9 cellular contexts compared by ENCODE assay signal in the genomic region with DNA sequence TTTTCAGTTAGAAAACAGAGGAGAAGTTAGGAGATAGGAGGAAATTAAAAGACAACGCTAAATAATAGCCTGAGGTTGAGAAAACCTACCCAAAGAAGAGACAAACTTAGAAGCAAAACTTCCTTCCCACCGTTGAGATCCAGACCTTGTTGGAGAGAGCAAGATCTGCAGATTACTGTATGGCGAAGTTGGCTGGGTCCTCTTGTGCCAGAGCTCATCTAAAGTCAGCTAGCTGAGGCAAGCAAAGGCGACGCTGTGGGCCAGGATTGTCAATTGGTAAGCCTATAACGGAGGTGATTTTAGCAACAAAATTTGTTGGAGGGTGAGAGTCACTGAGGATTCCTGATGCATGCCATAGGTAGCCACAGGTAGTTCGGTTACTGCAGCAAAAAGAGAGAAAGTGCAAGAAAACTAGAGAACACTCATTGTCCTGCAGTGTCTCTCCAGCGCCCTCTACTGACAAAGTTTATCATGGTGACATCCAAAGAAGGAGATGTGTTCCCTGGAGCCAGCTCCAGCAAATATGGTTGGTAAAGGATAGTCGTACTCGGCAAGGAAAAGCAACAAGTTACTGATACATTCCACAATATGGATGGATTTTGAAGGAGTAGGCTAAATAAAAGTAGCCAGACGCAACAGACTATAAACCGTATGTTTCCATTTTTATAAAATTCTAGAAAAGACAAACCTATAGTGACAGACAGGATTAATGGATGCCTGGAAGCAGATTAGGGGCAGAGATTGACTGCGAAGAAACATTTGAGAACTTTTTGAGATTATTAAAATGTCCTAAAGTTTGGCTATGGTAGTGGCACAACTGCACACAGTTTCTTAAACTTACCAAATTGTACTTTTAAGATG. TPM values are rescaled to one million over a fixed set of nuclear protein-coding genes. Genes with fewer than 3 reads are reported as not detected.
DNase-seq lines count a peak whose midpoint lies in the region; ATAC-seq and TF ChIP-seq lines count a peak whose summit lies in the region.
"Had no signal": no experiment of that assay in that cellular context is flagged by ENCODE, and none has a peak within 500 bp of the region (broad histone marks: within the 10 kb centered on the region; RNA-seq: fewer than 3 reads in every experiment).

No MANE protein-coding gene starts in this region.

- H3K36me3 ChIP-seq in lower lobe of right lung: no peaks in the 10 kb centered on the region

- H3K4me1 ChIP-seq in lower lobe of right lung: no peaks in the 10 kb centered on the region

- H3K9me3 ChIP-seq in lower lobe of right lung: no peaks in the 10 kb centered on the region

- TF ChIP-seq CTCF in C4-2B (conservative IDR thresholded peaks at IDR 0.05) (peak; percentile 89), GM10266 (IDR thresholded peaks at IDR 0.05; ENCODE audit: control insufficient read depth, insufficient read depth, low read depth, missing control alignments) (peak; percentile 74), astrocyte of the spinal cord (IDR thresholded peaks at IDR 0.05; ENCODE audit: low read depth, low read length) (peak; percentile 55), lower lobe of right lung (IDR thresholded peaks at IDR 0.05) (peak; percentile 50)

- H3K4me3 ChIP-seq in astrocyte of the spinal cord (ENCODE audit: low read depth, low read length) (no peak overlapping the region), lower lobe of right lung (no peak overlapping the region)

- peak; percentile 40 for DNase-seq in GM10266 (ENCODE audit: extremely low spot score)
- peak; percentile 57 for DNase-seq in NCI-H69 (lab: John Stamatoyannopoulos, UW)
- peak; percentile 5 for DNase-seq in astrocyte of the spinal cord (ENCODE audit: low read depth, low spot score)
- no peak for DNase-seq in lower lobe of right lung
- DNase-seq: activated B cell treated with CpG ODN at 0.5 μM for 24 hours had no signal

- no peaks in the 10 kb centered on the region for H3K27me3 ChIP-seq in lower lobe of right lung (ENCODE audit: low read depth)

- ATAC-seq in HG02870 (IDR thresholded peaks at IDR 0.05; ENCODE audit: unreplicated experiment) (peak; percentile 79), lower lobe of right lung (peak; percentile 45 to 48), GM21360 (IDR thresholded peaks at IDR 0.05; ENCODE audit: unreplicated experiment) (no peak), GM18873 (IDR thresholded peaks at IDR 0.05; ENCODE audit: low FRiP score, unreplicated experiment) (no peak)

- in situ Hi-C loops in astrocyte of the spinal cord (cut with HindIII; ENCODE audit: low sequenced_read_pairs): no loop called here

- intact Hi-C loops in lower lobe of right lung (cut with DNase I): no loop called here

- H3K27ac ChIP-seq in C4-2B (no peak overlapping the region), lower lobe of right lung (no peak overlapping the region)

RNA-seq across cellular contexts. Expression of gene OR5K4, which starts 9.8 kb away (rescaled TPM):
- total RNA-seq in lower lobe of right lung: not detected
- total RNA-seq: activated B cell treated with CpG ODN at 0.5 μM for 24 hours had no signal

RNA-seq across cellular contexts. Expression of gene OR5K3, which starts 46.6 kb away (rescaled TPM):
- total RNA-seq in lower lobe of right lung: not detected
- total RNA-seq: activated B cell treated with CpG ODN at 0.5 μM for 24 hours had no signal

Comparison
In these comparisons a context has a peak if more than half of its experiments do, and no peak if none do; other contexts are left out.
1. ATAC-seq: peak in HG02870 (single experiment) and lower lobe of right lung (2 of 2); none in GM21360 (single experiment) and GM18873 (single experiment).
2. Peak in every context shown above with its lines, with median percentiles within 50 percentile points of each other: CTCF ChIP-seq.